In the genomic region with DNA sequence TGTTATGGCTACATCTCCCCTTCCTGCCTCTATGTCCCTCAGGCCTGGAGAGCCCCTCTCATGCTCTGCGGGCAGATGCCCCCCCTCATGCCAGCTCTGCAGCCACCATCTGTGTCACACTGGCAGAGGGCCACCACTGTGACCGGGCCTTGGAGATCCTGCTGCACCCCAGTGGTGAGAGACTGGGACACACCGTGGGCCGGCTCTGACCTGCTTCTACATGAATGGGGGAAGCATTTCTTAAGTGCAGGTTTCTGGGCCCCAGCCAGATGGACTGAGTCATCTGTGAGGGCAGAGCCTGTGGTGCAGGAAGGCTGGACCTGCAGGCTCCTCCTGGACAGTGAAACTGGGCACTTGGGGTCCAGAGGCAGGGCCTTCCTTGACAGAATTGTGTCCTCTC, we compare ENCODE assay signal across 8 cellular contexts. TPM values are rescaled to one million over a fixed set of nuclear protein-coding genes. Genes with fewer than 3 reads are reported as not detected.
DNase-seq lines count a peak whose midpoint lies in the region; ATAC-seq and TF ChIP-seq lines count a peak whose summit lies in the region.

No MANE protein-coding gene starts in this region.

- H3K27ac ChIP-seq in CD8-positive, alpha-beta T cell (ENCODE audit: low read depth, low read length) = no peak overlapping the region

- peaks cover 6% of the 10 kb centered on the region for H3K4me1 Mint-ChIP-seq in CD8-positive, alpha-beta T cell (ENCODE audit: low read depth)

- CTCF ChIA-PET in CD8-positive, alpha-beta T cell (lab: Charles Lee) = no interaction called here

- H3K27ac Mint-ChIP-seq in CD8-positive, alpha-beta T cell = no peak overlapping the region

- no peaks in the 10 kb centered on the region for H3K9me3 Mint-ChIP-seq in CD8-positive, alpha-beta T cell

- peaks cover 27% of the 10 kb centered on the region for H3K27me3 Mint-ChIP-seq in CD8-positive, alpha-beta T cell (ENCODE audit: low read depth)

- peaks cover 21% of the 10 kb centered on the region for H3K27me3 ChIP-seq in CD8-positive, alpha-beta T cell (ENCODE audit: insufficient read depth, low read length)

- H3K36me3 ChIP-seq in CD8-positive, alpha-beta T cell (ENCODE audit: insufficient read depth, low read length) = no peaks in the 10 kb centered on the region

- no peak overlapping the region for H3K4me3 ChIP-seq in CD8-positive, alpha-beta T cell (ENCODE audit: low read depth, low read length)

- POLR2A ChIA-PET in CD8-positive, alpha-beta T cell (lab: Charles Lee) = no interaction called here

- TF ChIP-seq CTCF in CD8-positive, alpha-beta T cell (IDR thresholded peaks at IDR 0.05) = no peak

- no peaks in the 10 kb centered on the region for H3K9me3 ChIP-seq in CD8-positive, alpha-beta T cell (ENCODE audit: low read length)

- H3K4me1 ChIP-seq in CD8-positive, alpha-beta T cell (ENCODE audit: insufficient read depth, low read length) = peaks cover 14% of the 10 kb centered on the region

- no peak overlapping the region for H3K4me3 Mint-ChIP-seq in CD8-positive, alpha-beta T cell

- TF ChIP-seq POLR2A in erythroblast (IDR thresholded peaks at IDR 0.05; ENCODE audit: low read length) = no peak

- no peaks in the 10 kb centered on the region for H3K36me3 Mint-ChIP-seq in CD8-positive, alpha-beta T cell

- DNase-seq in GM04504 (ENCODE audit: low read depth) (peak; percentile 52), OCI-M1 (lab: John Stamatoyannopoulos, UW) (peak; percentile 63), erythroblast (lab: John Stamatoyannopoulos, UW) (peak; percentile 26 to 41), renal cortical epithelial cell (ENCODE audit: low read depth) (peak; percentile 92), GM19238 (ENCODE audit: insufficient read length, low spot score) (no peak)
- DNase-seq in effector CD8-positive, alpha-beta T cell (lab: John Stamatoyannopoulos, UW) = no peak
- no peak for DNase-seq in CD8-positive, alpha-beta T cell

- ATAC-seq in HG02798 (IDR thresholded peaks at IDR 0.05; ENCODE audit: poor library complexity, unreplicated experiment) = no peak
- no peak for ATAC-seq in CD8-positive, alpha-beta T cell

- intact Hi-C loops in CD8-positive, alpha-beta T cell (cut with DNase I, micrococcal nuclease) = no loop called here

RNA-seq across cellular contexts. Expression of a gene that starts 4.8 kb away (rescaled TPM):
- total RNA-seq in renal cortical epithelial cell = 0.10 TPM in 1 of 2 replicates, not detected in the other
- total RNA-seq in CD8-positive, alpha-beta T cell = under 1 TPM; 0.28 to 0.65 TPM

RNA-seq across cellular contexts. Expression of a gene that starts 14.5 kb away (rescaled TPM):
- 18.9 and 43.2 TPM in 2 replicates for total RNA-seq in renal cortical epithelial cell
- total RNA-seq in CD8-positive, alpha-beta T cell = 10 to 100 TPM; 15.7 to 16.4 TPM

RNA-seq across cellular contexts. Expression of a gene that starts 15.2 kb away (rescaled TPM):
- 4.3 and 4.7 TPM in 2 replicates for total RNA-seq in renal cortical epithelial cell
- total RNA-seq in CD8-positive, alpha-beta T cell = under 1 TPM in 1 of 2 experiments, not detected in 1; 0.38 TPM

RNA-seq across cellular contexts. Expression of a gene that starts 27.1 kb away (rescaled TPM):
- total RNA-seq in renal cortical epithelial cell = 0.10 TPM in 1 of 2 replicates, not detected in the other
- not detected for total RNA-seq in CD8-positive, alpha-beta T cell

RNA-seq across cellular contexts. Expression of a gene that starts 41.6 kb away (rescaled TPM):
- total RNA-seq in renal cortical epithelial cell = not detected in 2 replicates
- not detected for total RNA-seq in CD8-positive, alpha-beta T cell

Comparison
In these comparisons a context has a peak if more than half of its experiments do, and no peak if none do; other contexts are left out.
1. DNase-seq: peak in GM04504 (single experiment), OCI-M1 (single experiment), erythroblast (2 of 2) and renal cortical epithelial cell (single experiment); none in effector CD8-positive, alpha-beta T cell (single experiment), GM19238 (single experiment) and CD8-positive, alpha-beta T cell (0 of 7).